Comparison of ENCODE assay signal across 17 cellular contexts in the genomic region with DNA sequence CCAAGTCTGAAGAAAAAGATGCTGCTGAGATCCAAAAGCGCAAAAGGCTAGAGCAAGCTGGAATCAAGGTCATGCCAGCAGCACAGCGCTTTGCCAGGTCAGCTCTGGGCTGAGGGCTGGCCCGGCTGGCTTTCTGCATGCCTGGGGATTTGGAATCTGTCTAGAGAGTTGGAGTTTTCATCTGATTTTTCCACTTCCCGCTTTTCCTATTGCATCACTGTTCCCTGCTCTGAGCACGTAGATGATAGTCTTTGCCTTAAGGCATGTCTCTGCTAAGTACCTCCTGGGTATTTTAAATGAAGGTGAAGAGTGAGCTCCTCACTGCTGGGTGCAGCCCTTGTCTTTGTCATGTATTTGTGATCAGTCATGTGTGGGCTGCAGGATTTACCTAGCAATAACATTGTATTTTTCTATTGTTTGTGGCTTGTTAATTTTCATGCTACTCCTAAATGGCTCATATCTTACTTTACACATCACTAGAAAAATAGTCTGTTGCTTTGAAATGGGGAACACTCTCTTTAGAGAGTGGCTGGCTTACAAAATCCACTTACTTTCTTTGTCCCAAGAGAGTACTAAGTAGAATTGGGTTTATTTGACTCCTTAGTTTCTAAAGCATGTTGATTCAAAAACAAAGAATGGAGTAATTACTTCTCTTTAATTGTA.
DNase-seq lines count a peak whose midpoint lies in the region; ATAC-seq, FAIRE-seq and TF ChIP-seq lines count a peak whose summit lies in the region.
"Had no signal": no experiment of that assay in that cellular context is flagged by ENCODE, and none has a peak within 500 bp of the region (broad histone marks: within the 10 kb centered on the region; RNA-seq: fewer than 3 reads in every experiment).

No MANE protein-coding gene starts in this region.

- no peak for TF ChIP-seq RAD21 in HepG2 (CRISPR knock-in tag; IDR thresholded peaks at IDR 0.05)

- TF ChIP-seq EP300 in HepG2 (IDR thresholded peaks at IDR 0.05; ENCODE audit: low read depth in 2 of 2, low read length in 2 of 2) (no peak), HepG2 (CRISPR knock-in tag; IDR thresholded peaks at IDR 0.05; ENCODE audit: borderline replicate concordance) (no peak)

- POLR2A ChIA-PET in HepG2 (lab: Yijun Ruan, JAX), result no interaction called here

- no peaks in the 10 kb centered on the region for H4K20me1 ChIP-seq in HepG2 (ENCODE audit: insufficient read depth, low read length)

- no peaks in the 10 kb centered on the region for H3K9me3 ChIP-seq in HepG2 (ENCODE audit: low read length)
- H3K9me3 ChIP-seq in right lobe of liver, result no peaks in the 10 kb centered on the region
- H3K9me3 ChIP-seq: mucosa of descending colon had no signal

- TF ChIP-seq CTCF in HepG2 (CRISPR knock-in tag; IDR thresholded peaks at IDR 0.05) (no peak), right lobe of liver (IDR thresholded peaks at IDR 0.05) (no peak)

- TF ChIP-seq POLR2A in HepG2 (IDR thresholded peaks at IDR 0.05; ENCODE audit: insufficient read depth in 1 of 2, low read depth in 2 of 2, low read length in 2 of 2), result no peak
- no peak for TF ChIP-seq POLR2A in right lobe of liver (IDR thresholded peaks at IDR 0.05)

- H3K36me3 ChIP-seq in HepG2 (replicated peaks in 1 of 2; ENCODE audit: control insufficient read depth in 1 of 2, insufficient read depth in 2 of 2, low read length in 2 of 2), result no peaks in the 10 kb centered on the region
- H3K36me3 ChIP-seq in right lobe of liver, result peaks cover 0 to 5% (median 2%) of the 10 kb centered on the region in 4 donors
- H3K36me3 ChIP-seq: brain microvascular endothelial cell had no signal

- H3K4me1 ChIP-seq in HepG2 (ENCODE audit: insufficient read depth, low read length) (no peaks in the 10 kb centered on the region), right lobe of liver (no peaks in the 10 kb centered on the region)

- 0% methylated on average over 1 of the region's 5 CpGs for WGBS in HepG2 (ENCODE audit: low lambda C conversion rate)
- 91% methylated on average over 4 of the region's 5 CpGs for WGBS in right lobe of liver (ENCODE audit: insufficient coverage, low coverage, low lambda C conversion rate, missing lambda C conversion rate)

- no peak overlapping the region for H3K27ac ChIP-seq in HepG2 (ENCODE audit: extremely low read length, insufficient read depth, low read length)
- no peak overlapping the region for H3K27ac ChIP-seq in right lobe of liver
- H3K27ac ChIP-seq: brain microvascular endothelial cell had no signal

- in situ Hi-C loops in HepG2 (cut with HindIII; ENCODE audit: extremely low pct_ligation_motif_present, low pct_unique_long_range_greater_than_20kb), result no loop called here

- DNase-seq in HepG2 (ENCODE audit: low spot score) (no peak), right lobe of liver (no peak), NCI-H748 treated with DMSO at 0.1 percent for 48 hours (lab: John Stamatoyannopoulos, UW) (peak; percentile 5), kidney glomerular epithelial cell (lab: John Stamatoyannopoulos, UW) (peak; percentile 25)
- DNase-seq in stimulated activated CD4-positive, alpha-beta T cell treated with anti-CD3 and anti-CD28 coated beads, Interleukin-2, amount 100 ng/mL, for 48 hours, result no peak
- DNase-seq: activated CD8-positive, alpha-beta memory T cell treated with anti-CD3 and anti-CD28 coated beads, Interleukin-2, amount 50 U/mL, for 4 hours; activated naive CD4-positive, alpha-beta T cell treated with Interleukin-2 at 50 U/mL for 16 hours; brain microvascular endothelial cell; left colon; mucosa of descending colon; NCI-H1694 treated with DMSO at 0.1 percent for 48 hours; T-helper 2 cell had no signal

- CTCF ChIA-PET in HepG2 (lab: Yijun Ruan, JAX; ENCODE audit: low intra/inter-chr PET ratio, low total read pairs), result no interaction called here

- H3K4me3 ChIP-seq in HepG2 (replicated peaks in 1 of 3; ENCODE audit: insufficient read depth in 1 of 3, low read depth in 2 of 3, low read length in 3 of 3), result no peak overlapping the region
- no peak overlapping the region for H3K4me3 ChIP-seq in right lobe of liver
- H3K4me3 ChIP-seq: mucosa of descending colon had no signal

- no peaks in the 10 kb centered on the region for H3K79me2 ChIP-seq in HepG2 (ENCODE audit: insufficient read depth, low read length)

- no peak overlapping the region for H3K9ac ChIP-seq in HepG2 (ENCODE audit: insufficient read depth, low read depth, low read length)

- no TSS peak for BruUV-seq in HepG2 (replicated peaks; lab: Mats Ljungman, UMichigan)

- no peak overlapping the region for H2AFZ ChIP-seq in HepG2 (ENCODE audit: low read length)

- ATAC-seq in HepG2 (no peak), right lobe of liver (no peak), HG02678 (IDR thresholded peaks at IDR 0.05; ENCODE audit: unreplicated experiment) (no peak), GM18519 (IDR thresholded peaks at IDR 0.05; ENCODE audit: low FRiP score, unreplicated experiment) (no peak), HG03097 (IDR thresholded peaks at IDR 0.05; ENCODE audit: low FRiP score, unreplicated experiment) (no peak)
- ATAC-seq: activated CD4-positive, CD25-positive, alpha-beta regulatory T cell treated with anti-CD3 and anti-CD28 coated beads, Interleukin-2, amount 50 U/mL, for 24 hours; left colon; mucosa of descending colon had no signal

- no peak overlapping the region for H3K4me2 ChIP-seq in HepG2 (ENCODE audit: low read depth, low read length)

- no peak for FAIRE-seq in HepG2 (lab: Jason Lieb, UNC)
- FAIRE-seq: GM18507 had no signal

- H3K27me3 ChIP-seq in HepG2 (ENCODE audit: control insufficient read depth in 1 of 2, insufficient read depth in 2 of 2, low read length in 2 of 2) (peaks cover 1 to 18% of the 10 kb centered on the region in 2 experiments; a peak in 2 of 5 replicates), right lobe of liver (no peaks in the 10 kb centered on the region)

- intact Hi-C loops in HepG2 (cut with micrococcal nuclease; ENCODE audit: unreplicated experiment) (no loop called here), right lobe of liver (cut with DNase I) (no loop called here)

TF ChIP-seq in HepG2, 621 proteins besides CTCF, POLR2A, EP300 and RAD21:
- TF ChIP-seq FOSL2 (CRISPR knock-in tag; IDR thresholded peaks at IDR 0.05) (no peak), CEBPB (IDR thresholded peaks at IDR 0.05; ENCODE audit: borderline replicate concordance, low read depth, low read length) (peak; percentile 5; the same call in 1 of the 2 replicates)
TF ChIP-seq in HepG2: peak in this region for 1.

Comparison
In these comparisons a context has a peak if more than half of its experiments do, and no peak if none do; other contexts are left out.
1. DNase-seq: peak in NCI-H748 treated with DMSO at 0.1 percent for 48 hours (single experiment) and kidney glomerular epithelial cell (single experiment); none in HepG2 (single experiment), right lobe of liver (0 of 3) and stimulated activated CD4-positive, alpha-beta T cell treated with anti-CD3 and anti-CD28 coated beads, Interleukin-2, amount 100 ng/mL, for 48 hours (0 of 2).